Comparison of ENCODE assay signal across 9 cellular contexts in the genomic region with DNA sequence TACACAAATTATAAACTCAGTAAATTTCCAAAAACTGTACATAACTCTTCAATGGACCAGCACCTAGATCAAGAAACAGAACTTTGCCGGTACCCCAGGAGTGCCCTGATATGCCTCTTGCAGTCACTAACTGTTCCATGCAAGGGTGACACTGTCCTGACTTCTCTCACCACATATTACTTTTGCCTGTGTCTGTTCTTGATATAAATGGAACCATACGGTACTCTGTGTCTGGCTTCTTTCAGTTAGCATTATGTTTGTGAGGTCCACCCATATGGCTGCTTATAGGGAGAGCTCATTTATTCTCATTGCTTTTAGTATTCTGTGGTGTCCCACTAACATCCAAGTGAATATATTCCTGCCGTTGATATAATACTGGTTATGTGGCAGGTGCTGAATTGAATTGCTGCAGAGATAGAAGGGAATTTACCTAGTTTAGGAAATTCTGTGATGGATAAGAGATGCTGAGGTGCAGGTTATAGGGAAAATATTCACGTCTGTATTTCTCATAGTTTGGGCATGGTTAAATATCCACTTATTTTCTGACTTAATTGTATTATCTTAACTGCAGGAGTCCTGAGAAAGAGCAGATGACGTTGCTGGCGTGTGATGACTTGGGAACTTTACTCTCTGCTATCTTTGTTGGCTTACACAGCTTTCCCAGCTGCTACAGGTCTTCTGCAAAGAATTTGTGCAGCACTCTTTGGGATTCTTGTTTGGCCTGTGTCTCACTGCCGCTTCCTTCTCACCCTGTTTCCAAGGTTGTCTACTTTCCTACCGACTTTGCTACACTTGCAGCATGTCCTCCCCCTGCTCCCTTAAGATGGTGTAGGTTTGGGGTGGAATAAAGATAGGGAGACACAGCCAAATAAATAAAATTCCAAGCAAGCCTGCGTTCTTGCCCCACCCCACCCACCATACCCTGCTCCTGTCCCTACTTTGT.
DNase-seq lines count a peak whose midpoint lies in the region; ATAC-seq and TF ChIP-seq lines count a peak whose summit lies in the region.
"Had no signal": no experiment of that assay in that cellular context is flagged by ENCODE, and none has a peak within 500 bp of the region (broad histone marks: within the 10 kb centered on the region; RNA-seq: fewer than 3 reads in every experiment).

No MANE protein-coding gene starts in this region.

- DNase-seq in Caco-2 (no peak), OCI-M1 (lab: John Stamatoyannopoulos, UW) (peak; percentile 32), dorsolateral prefrontal cortex (no peak), transverse colon (no peak), head of caudate nucleus (no peak)
- DNase-seq in naive thymus-derived CD4-positive, alpha-beta T cell, result no peak
- DNase-seq: NCI-H1048 had no signal

- intact Hi-C loops in Caco-2 (cut with micrococcal nuclease; ENCODE audit: unreplicated experiment) (loop anchor here (2.0 kb wide), 1 partner anchor 15 kb away; no protein-coding TSS in a partner anchor), dorsolateral prefrontal cortex (cut with DNase I) (no loop called here), transverse colon (cut with DNase I; ENCODE audit: low total_unique reads) (no loop called here), head of caudate nucleus (cut with DNase I) (no loop called here)
- intact Hi-C loops in naive thymus-derived CD4-positive, alpha-beta T cell (cut with micrococcal nuclease), result loop anchor here in 1 of 2 donors (2.0 kb wide), 1 partner anchor 17 kb away; no protein-coding TSS in a partner anchor

- no peak for TF ChIP-seq EP300 in transverse colon (IDR thresholded peaks at IDR 0.05; ENCODE audit: low read depth)

- no peak for ATAC-seq in naive thymus-derived CD4-positive, alpha-beta T cell
- no peak for ATAC-seq in GM19467 (IDR thresholded peaks at IDR 0.05; ENCODE audit: unreplicated experiment)
- no peak for ATAC-seq in GM18519 (IDR thresholded peaks at IDR 0.05; ENCODE audit: low FRiP score, unreplicated experiment)

- 65 to 76% methylated on average over 9 of the region's 9 CpGs for WGBS in transverse colon (ENCODE audit: low coverage in 1 of 2), 2 donors

- H3K9me3 ChIP-seq in Caco-2 (no peaks in the 10 kb centered on the region), transverse colon (no peaks in the 10 kb centered on the region)
- no peaks in the 10 kb centered on the region for H3K9me3 ChIP-seq in naive thymus-derived CD4-positive, alpha-beta T cell (ENCODE audit: control insufficient read depth in 2 of 3, low read length in 3 of 3)

- H3K4me3 Mint-ChIP-seq in Caco-2 (ENCODE audit: unreplicated experiment), result peak overlapping the region; percentile 56
- H3K4me3 Mint-ChIP-seq in naive thymus-derived CD4-positive, alpha-beta T cell, result peak overlapping the region in 6 of 10 donors; percentile 4 to 33 (median 24)

- POLR2A ChIA-PET in Caco-2 (lab: Charles Lee), result no interaction called here
- POLR2A ChIA-PET in naive thymus-derived CD4-positive, alpha-beta T cell (lab: Charles Lee), result no interaction called here

- BruUV-seq in Caco-2 (replicated peaks; lab: Mats Ljungman, UMichigan), result no TSS peak

- no peaks in the 10 kb centered on the region for H3K9me3 Mint-ChIP-seq in Caco-2 (ENCODE audit: unreplicated experiment)
- H3K9me3 Mint-ChIP-seq in naive thymus-derived CD4-positive, alpha-beta T cell, result peaks cover 0 to 4% (median 0%) of the 10 kb centered on the region in 11 donors

- no peaks in the 10 kb centered on the region for H3K27me3 Mint-ChIP-seq in Caco-2 (ENCODE audit: insufficient read depth, unreplicated experiment)
- H3K27me3 Mint-ChIP-seq in naive thymus-derived CD4-positive, alpha-beta T cell, result no peaks in the 10 kb centered on the region

- H3K27ac ChIP-seq in dorsolateral prefrontal cortex, result peak overlapping the region in 54 of 59 donors; percentile 2 to 94 (median 80)
- no peak overlapping the region for H3K27ac ChIP-seq in naive thymus-derived CD4-positive, alpha-beta T cell (ENCODE audit: low read depth, low read length)
- no peak overlapping the region for H3K27ac ChIP-seq in transverse colon

- H3K27me3 ChIP-seq in Caco-2 (replicated peaks; ENCODE audit: control insufficient read depth, insufficient read depth, low read length), result no peaks in the 10 kb centered on the region
- H3K27me3 ChIP-seq in dorsolateral prefrontal cortex, result no peaks in the 10 kb centered on the region
- H3K27me3 ChIP-seq in naive thymus-derived CD4-positive, alpha-beta T cell (ENCODE audit: control insufficient read depth in 2 of 2, insufficient read depth in 2 of 2, low read length in 2 of 2), result no peaks in the 10 kb centered on the region
- no peaks in the 10 kb centered on the region for H3K27me3 ChIP-seq in transverse colon

- H3K4me1 ChIP-seq in Caco-2 (peaks cover 58% of the 10 kb centered on the region), transverse colon (peaks cover 0 to 60% (median 34%) of the 10 kb centered on the region in 4 donors)
- peaks cover 5 to 37% of the 10 kb centered on the region in 2 donors for H3K4me1 ChIP-seq in naive thymus-derived CD4-positive, alpha-beta T cell (ENCODE audit: control insufficient read depth in 2 of 2, insufficient read depth in 2 of 2, low read length in 2 of 2)

- peak overlapping the region; percentile 63 for H3K27ac Mint-ChIP-seq in Caco-2 (ENCODE audit: unreplicated experiment)
- H3K27ac Mint-ChIP-seq in naive thymus-derived CD4-positive, alpha-beta T cell, result peak overlapping the region; percentile 4 to 88 (median 36)

- H3K4me3 ChIP-seq in Caco-2 (ENCODE audit: low read depth, low read length) (no peak overlapping the region), dorsolateral prefrontal cortex (peak overlapping the region in 1 of 59 donors; percentile 4), transverse colon (no peak overlapping the region)
- H3K4me3 ChIP-seq in naive thymus-derived CD4-positive, alpha-beta T cell (ENCODE audit: low read length), result no peak overlapping the region

- H3K4me1 Mint-ChIP-seq in Caco-2 (ENCODE audit: low read depth, unreplicated experiment), result peaks cover 54% of the 10 kb centered on the region
- peaks cover 39 to 92% (median 86%) of the 10 kb centered on the region in 7 donors for H3K4me1 Mint-ChIP-seq in naive thymus-derived CD4-positive, alpha-beta T cell

- in situ Hi-C loops in transverse colon (cut with MboI; ENCODE audit: low pct_ligation_motif_present in 1 of 4, low pct_unique_long_range_greater_than_20kb in 1 of 4, low sequenced_read_pairs in 3 of 4), result loop anchor here in 1 of 4 donors (25.0 kb wide), 1 partner anchor 118 kb away; the partner anchor contains the start of gene MAP4K4

- CTCF ChIA-PET in Caco-2 (lab: Charles Lee), result interaction anchor here (0.7 to 1.0 kb wide), 2 partner anchors 11 to 463 kb away, joined by 3 to 8 read pairs; no protein-coding TSS in a partner anchor
- CTCF ChIA-PET in naive thymus-derived CD4-positive, alpha-beta T cell (lab: Charles Lee), result no interaction called here

- no peak for TF ChIP-seq POLR2A in transverse colon (IDR thresholded peaks at IDR 0.05)

- H3K36me3 Mint-ChIP-seq in Caco-2 (ENCODE audit: insufficient read depth, unreplicated experiment), result peaks cover 53% of the 10 kb centered on the region
- peaks cover 4 to 23% (median 18%) of the 10 kb centered on the region in 5 donors for H3K36me3 Mint-ChIP-seq in naive thymus-derived CD4-positive, alpha-beta T cell

- TF ChIP-seq CTCF in Caco-2 (IDR thresholded peaks at IDR 0.05; ENCODE audit: insufficient read depth in 1 of 2, low read depth in 1 of 2, low read length in 1 of 2, severe bottlenecking in 1 of 2, unreplicated experiment in 1 of 2) (no peak), dorsolateral prefrontal cortex (IDR thresholded peaks at IDR 0.05 in 54 of 56, conservative IDR thresholded peaks at IDR 0.05 in 2 of 56; ENCODE audit: low read depth in 1 of 56, partially characterized antibody in 56 of 56) (no peak), transverse colon (IDR thresholded peaks at IDR 0.05) (no peak)

- H3K36me3 ChIP-seq in Caco-2 (ENCODE audit: control insufficient read depth, insufficient read depth, low read length), result no peaks in the 10 kb centered on the region; the same call in 1 of the 2 replicates
- peaks cover 0 to 6% (median 0%) of the 10 kb centered on the region in 3 experiments for H3K36me3 ChIP-seq in naive thymus-derived CD4-positive, alpha-beta T cell (ENCODE audit: control insufficient read depth in 2 of 3, insufficient read depth in 3 of 3, low read length in 3 of 3)
- H3K36me3 ChIP-seq in transverse colon, result no peaks in the 10 kb centered on the region

Comparison
In these comparisons a context has a peak if more than half of its experiments do, and no peak if none do; other contexts are left out.
1. H3K27ac ChIP-seq: peak in dorsolateral prefrontal cortex (54 of 59); none in naive thymus-derived CD4-positive, alpha-beta T cell (single experiment) and transverse colon (0 of 4).